ENCODE assay signal across 1 cellular context in genomic region chr6:156775717-156776116, GRCh38.
TF ChIP-seq lines count a peak whose summit lies in the region.

No MANE protein-coding gene starts in this region.

TF ChIP-seq in endothelial cell of umbilical vein, 7 proteins besides CTCF, POLR2A, EP300 and RAD21:
- no peak for TF ChIP-seq GATA2 (IDR thresholded peaks at IDR 0.05; ENCODE audit: insufficient read depth, insufficient read length, low read depth, low read length)
